ENCODE assay signal across 31 cellular contexts in genomic region chr9:135278586-135278985, GRCh38.
"Had no signal": no experiment of that assay in that cellular context is flagged by ENCODE, and none has a peak within 500 bp of the region (broad histone marks: within the 10 kb centered on the region; RNA-seq: fewer than 3 reads in every experiment).

No MANE protein-coding gene starts in this region.

- H3K27ac Mint-ChIP-seq: activated CD4-positive, alpha-beta memory T cell treated with anti-CD3 and anti-CD28 coated beads for 36 hours; activated CD4-positive, alpha-beta T cell treated with anti-CD3 and anti-CD28 coated beads for 36 hours; activated naive CD4-positive, alpha-beta T cell treated with anti-CD3 and anti-CD28 coated beads for 36 hours; activated T-helper 1 cell treated with anti-CD3 and anti-CD28 coated beads, Interleukin-12 subunit alpha, Interleukin-12 subunit beta, Interleukin-2, Interleukin-4 antibody, amounts not matched to agents 30 ng/mL and 10 ng/mL and 1 ng/mL, durations not matched to agents 14 hours and 24 hours and 36 hours had no signal

- H3K9me3 Mint-ChIP-seq: activated CD4-positive, alpha-beta memory T cell treated with anti-CD3 and anti-CD28 coated beads for 36 hours; activated naive CD4-positive, alpha-beta T cell treated with anti-CD3 and anti-CD28 coated beads for 36 hours; activated naive CD4-positive, alpha-beta T cell treated with anti-CD3 and anti-CD28 coated beads, Interleukin-2, amount 50 U/mL, for 72 hours; activated T-cell treated with anti-CD3 and anti-CD28 coated beads, Interleukin-2, amount 50 U/mL, for 4 hours; activated T-helper 1 cell treated with anti-CD3 and anti-CD28 coated beads, Interleukin-12 subunit alpha, Interleukin-12 subunit beta, Interleukin-2, Interleukin-4 antibody, amounts not matched to agents 30 ng/mL and 10 ng/mL and 1 ng/mL, durations not matched to agents 14 hours and 24 hours and 36 hours; central memory CD8-positive, alpha-beta T cell had no signal

- H3K4me3 ChIP-seq: ascending aorta, cardiac muscle cell, colonic mucosa, Peyer's patch, SK-N-MC had no signal

- H3K4me1 Mint-ChIP-seq: central memory CD8-positive, alpha-beta T cell had no signal

- H3K4me3 Mint-ChIP-seq: activated CD4-positive, alpha-beta memory T cell treated with anti-CD3 and anti-CD28 coated beads for 36 hours; activated CD4-positive, alpha-beta T cell treated with anti-CD3 and anti-CD28 coated beads for 36 hours; activated naive CD4-positive, alpha-beta T cell treated with anti-CD3 and anti-CD28 coated beads for 36 hours; activated T-cell treated with anti-CD3 and anti-CD28 coated beads, Interleukin-2, amount 50 U/mL, for 4 hours; activated T-helper 1 cell treated with anti-CD3 and anti-CD28 coated beads, Interleukin-12 subunit alpha, Interleukin-12 subunit beta, Interleukin-2, Interleukin-4 antibody, amounts not matched to agents 30 ng/mL and 10 ng/mL and 1 ng/mL, durations not matched to agents 14 hours and 24 hours and 36 hours; central memory CD8-positive, alpha-beta T cell had no signal

- H3K9me3 ChIP-seq: ascending aorta, colonic mucosa, Peyer's patch had no signal

- DNase-seq: activated CD4-positive, alpha-beta memory T cell treated with anti-CD3 and anti-CD28 coated beads for 36 hours; activated CD4-positive, alpha-beta T cell treated with anti-CD3 and anti-CD28 coated beads for 36 hours; activated CD4-positive, alpha-beta T cell treated with anti-CD3 and anti-CD28 coated beads, Interleukin-2, amount 50 U/mL, for 1 hour; activated CD8-positive, alpha-beta memory T cell treated with anti-CD3 and anti-CD28 coated beads, Interleukin-2, amount 50 U/mL, for 4 hours; activated gamma-delta T cell treated with Interleukin-2 at 50 U/mL for 16 hours; activated naive CD4-positive, alpha-beta T cell treated with anti-CD3 and anti-CD28 coated beads for 36 hours; activated T-cell treated with anti-CD3 and anti-CD28 coated beads for 4 hours; activated T-cell treated with anti-CD3 and anti-CD28 coated beads, Interleukin-2, amount 50 U/mL, for 4 hours; colonic mucosa; Karpas-422; NCI-H1436 treated with DMSO at 0.1 percent for 48 hours; NCI-H1694 treated with DMSO at 0.1 percent for 48 hours; NCI-H2081; NCI-H2171 treated with DMSO at 0.1 percent for 48 hours; NCI-H2227 treated with DMSO at 0.1 percent for 48 hours; NCI-H446; NCI-H524; NCI-H69; NCI-H82; NK-92 treated with Interleukin-12 subunit alpha and Interleukin-12 subunit beta, amount 100 ng/mL, for 24 hours; PC-3; Peyer's patch; RPMI8226; T1000; WERI-Rb-1 had no signal

- H3K36me3 ChIP-seq: ascending aorta, cardiac muscle cell, colonic mucosa, Peyer's patch, WERI-Rb-1 had no signal

- H3K27me3 ChIP-seq: ascending aorta, cardiac muscle cell, colonic mucosa, Peyer's patch had no signal

- H3K36me3 Mint-ChIP-seq: activated CD4-positive, alpha-beta memory T cell treated with anti-CD3 and anti-CD28 coated beads for 36 hours; activated naive CD4-positive, alpha-beta T cell treated with anti-CD3 and anti-CD28 coated beads, Interleukin-2, amount 50 U/mL, for 72 hours had no signal

- ATAC-seq: activated CD4-positive, alpha-beta T cell treated with anti-CD3 and anti-CD28 coated beads for 36 hours; activated naive CD4-positive, alpha-beta T cell treated with anti-CD3 and anti-CD28 coated beads, Interleukin-2, amount 50 U/mL, for 72 hours; activated T-cell treated with anti-CD3 and anti-CD28 coated beads, Interleukin-2, amount 50 U/mL, for 4 hours; PC-3 had no signal

- H3K4me1 ChIP-seq: ascending aorta, colonic mucosa had no signal

- H3K27ac ChIP-seq: ascending aorta, cardiac muscle cell, colonic mucosa, Peyer's patch, SK-N-MC, WERI-Rb-1 had no signal
